ENCODE assay signal across 11 cellular contexts in genomic region chr22:21621891-21622623, GRCh38. TPM values are rescaled to one million over a fixed set of nuclear protein-coding genes. Genes with fewer than 3 reads are reported as not detected.
DNase-seq lines count a peak whose midpoint lies in the region; ATAC-seq, FAIRE-seq and TF ChIP-seq lines count a peak whose summit lies in the region.
"Had no signal": no experiment of that assay in that cellular context is flagged by ENCODE, and none has a peak within 500 bp of the region (broad histone marks: within the 10 kb centered on the region; RNA-seq: fewer than 3 reads in every experiment).

No MANE protein-coding gene starts in this region.

- TSS peak; percentile 59 for BruUV-seq in Panc1 (replicated peaks; lab: Mats Ljungman, UMichigan)

- H3K36me3 ChIP-seq in Panc1 (ENCODE audit: control insufficient read depth, insufficient read depth, low read length): no peaks in the 10 kb centered on the region; the same call in 1 of the 2 replicates

- no peaks in the 10 kb centered on the region for H3K9me3 ChIP-seq in Panc1 (ENCODE audit: control insufficient read depth, insufficient read depth, low read depth, low read length)
- H3K9me3 ChIP-seq: heart left ventricle had no signal

- peaks cover 63% of the 10 kb centered on the region for H3K4me1 ChIP-seq in Panc1 (ENCODE audit: control insufficient read depth, insufficient read depth, low read length)

- no peak overlapping the region for H3K4me3 ChIP-seq in Panc1 (ENCODE audit: low read depth in 2 of 2, low read length in 2 of 2)
- H3K4me3 ChIP-seq: heart left ventricle had no signal

- no peak for ATAC-seq in Panc1
- no peak for ATAC-seq in HG02759 (IDR thresholded peaks at IDR 0.05; ENCODE audit: unreplicated experiment)
- ATAC-seq in HG03139 (IDR thresholded peaks at IDR 0.05; ENCODE audit: unreplicated experiment): no peak
- ATAC-seq: heart left ventricle had no signal

- CTCF ChIA-PET in Panc1 (lab: Charles Lee): interaction anchor here (1.0 kb wide), 1 partner anchor 25 kb away, joined by 4 read pairs; no protein-coding TSS in a partner anchor

- POLR2A ChIA-PET in Panc1 (lab: Charles Lee): no interaction called here

- intact Hi-C loops in Panc1 (cut with micrococcal nuclease; ENCODE audit: unreplicated experiment): no loop called here

- DNase-seq in SIG-M5 treated with dmso at 0.1 percent for 504 hours (lab: John Stamatoyannopoulos, UW; ENCODE audit: unreplicated experiment): peak; percentile 47
- no peak for DNase-seq in SIG-M5 (lab: John Stamatoyannopoulos, UW)
- DNase-seq in Panc1 (ENCODE audit: low read depth, low spot score): no peak
- peak; percentile 2 for DNase-seq in retina
- no peak for DNase-seq in activated CD4-positive, alpha-beta T cell treated with anti-CD3 and anti-CD28 coated beads, Interleukin-2, amount 50 U/mL, for 1 hour
- DNase-seq: cerebellar nuclear complex had no signal

- no peaks in the 10 kb centered on the region for H3K27me3 ChIP-seq in Panc1 (ENCODE audit: control insufficient read depth, insufficient read depth, low read length)
- H3K27me3 ChIP-seq: heart left ventricle had no signal

- TF ChIP-seq CTCF in Panc1 (IDR thresholded peaks at IDR 0.05): no peak

- in situ Hi-C loops in Panc1 (cut with HindIII; ENCODE audit: low pct_unique_long_range_greater_than_20kb, low sequenced_read_pairs): no loop called here

- peak; percentile 21 for FAIRE-seq in endometrium (lab: Jason Lieb, UNC)

- peak overlapping the region; percentile 54 for H3K27ac ChIP-seq in Panc1 (ENCODE audit: low read length)
- H3K27ac ChIP-seq: 22Rv1 had no signal

RNA-seq across cellular contexts. Expression of gene YDJC, which starts 7.8 kb away (rescaled TPM):
- 60.6 TPM for total RNA-seq in Panc1 (2021; ENCODE audit: unreplicated experiment)
- polyA plus RNA-seq in Panc1 (2012; ENCODE audit: insufficient read length): 73.2 TPM

RNA-seq across cellular contexts. Expression of gene CCDC116, which starts 10.5 kb away (rescaled TPM):
- total RNA-seq in Panc1 (2021; ENCODE audit: unreplicated experiment): not detected
- polyA plus RNA-seq in Panc1 (2012; ENCODE audit: insufficient read length): 0.17 TPM

RNA-seq across cellular contexts. Expression of gene SDF2L1, which starts 20.0 kb away (rescaled TPM):
- 66.0 TPM for total RNA-seq in Panc1 (2021; ENCODE audit: unreplicated experiment)
- polyA plus RNA-seq in Panc1 (2012; ENCODE audit: insufficient read length): 101 TPM

RNA-seq across cellular contexts. Expression of gene PPIL2, which starts 43.8 kb away (rescaled TPM):
- total RNA-seq in Panc1 (2021; ENCODE audit: unreplicated experiment): 40.0 TPM
- polyA plus RNA-seq in Panc1 (2012; ENCODE audit: insufficient read length): 39.3 TPM

RNA-seq across cellular contexts. Expression of gene UBE2L3, which starts 54.5 kb away (rescaled TPM):
- 51.1 TPM for total RNA-seq in Panc1 (2021; ENCODE audit: unreplicated experiment)
- 39.7 TPM for polyA plus RNA-seq in Panc1 (2012; ENCODE audit: insufficient read length)

Comparison
In these comparisons a context has a peak if more than half of its experiments do, and no peak if none do; other contexts are left out.
1. DNase-seq: peak in SIG-M5 treated with dmso at 0.1 percent for 504 hours (single experiment) and retina (single experiment); none in SIG-M5 (single experiment), Panc1 (single experiment) and activated CD4-positive, alpha-beta T cell treated with anti-CD3 and anti-CD28 coated beads, Interleukin-2, amount 50 U/mL, for 1 hour (single experiment).